ENCODE assay signal across 24 cellular contexts in genomic region chr10:96368971-96369370, GRCh38. TPM values are rescaled to one million over a fixed set of nuclear protein-coding genes. Genes with fewer than 3 reads are reported as not detected.
"Had no signal": no experiment of that assay in that cellular context is flagged by ENCODE, and none has a peak within 500 bp of the region (broad histone marks: within the 10 kb centered on the region; RNA-seq: fewer than 3 reads in every experiment).

No MANE protein-coding gene starts in this region.

- H3K9me3 ChIP-seq: left lung, lower lobe of right lung, mucosa of descending colon, pancreas, prostate gland, tibial nerve, uterus had no signal

- H3K4me3 ChIP-seq: left lung, lower lobe of right lung, mucosa of descending colon, pancreas, prostate gland, skin epidermis, tibial nerve, uterus had no signal

- H3K27ac ChIP-seq: left lung, lower lobe of right lung, pancreas, prostate gland, skin epidermis, tibial nerve, uterus had no signal

- H3K27me3 ChIP-seq: left lung, pancreas, tibial nerve, uterus had no signal

- H3K36me3 ChIP-seq: left lung, lower lobe of right lung, pancreas, prostate gland, tibial nerve, uterus had no signal

- DNase-seq: hippocampal formation; kidney glomerular epithelial cell; left cardiac atrium; left lung; lower lobe of right lung; mammary epithelial cell; mesendoderm; midbrain; mucosa of descending colon; naive thymus-derived CD8-positive, alpha-beta T cell; pancreas; retina; right cardiac atrium; stimulated activated CD4-positive, alpha-beta T cell treated with anti-CD3 and anti-CD28 coated beads, Interleukin-12 subunit alpha, Interleukin-12 subunit beta, amount 100 ng/mL, for 4 hours; stimulated activated CD4-positive, alpha-beta T cell treated with anti-CD3 and anti-CD28 coated beads, Interleukin-15, amount 100 ng/mL, for 24 hours; stimulated activated CD4-positive, alpha-beta T cell treated with anti-CD3 and anti-CD28 coated beads, Interleukin-2, amount 100 ng/mL, for 24 hours; stimulated activated CD4-positive, alpha-beta T cell treated with anti-CD3 and anti-CD28 coated beads, Interleukin-4, amount 100 ng/mL, for 1 hour; stimulated activated naive B cell treated with anti-CD40 and anti-IgM and Interleukin-4, amounts not matched to agents 10 μg/mL and 1 μg/mL and 100 μg/mL, for 72 hours; uterus had no signal

- H3K4me1 ChIP-seq: left lung, lower lobe of right lung, pancreas, prostate gland, tibial nerve, uterus had no signal

RNA-seq across cellular contexts. Expression of gene OPALIN, which starts 10.2 kb away (rescaled TPM):
- polyA plus RNA-seq: keratinocyte; liver; mammary epithelial cell; naive thymus-derived CD8-positive, alpha-beta T cell; pancreas; right cardiac atrium had no signal
